Comparison of ENCODE assay signal across 14 cellular contexts in the genomic region with DNA sequence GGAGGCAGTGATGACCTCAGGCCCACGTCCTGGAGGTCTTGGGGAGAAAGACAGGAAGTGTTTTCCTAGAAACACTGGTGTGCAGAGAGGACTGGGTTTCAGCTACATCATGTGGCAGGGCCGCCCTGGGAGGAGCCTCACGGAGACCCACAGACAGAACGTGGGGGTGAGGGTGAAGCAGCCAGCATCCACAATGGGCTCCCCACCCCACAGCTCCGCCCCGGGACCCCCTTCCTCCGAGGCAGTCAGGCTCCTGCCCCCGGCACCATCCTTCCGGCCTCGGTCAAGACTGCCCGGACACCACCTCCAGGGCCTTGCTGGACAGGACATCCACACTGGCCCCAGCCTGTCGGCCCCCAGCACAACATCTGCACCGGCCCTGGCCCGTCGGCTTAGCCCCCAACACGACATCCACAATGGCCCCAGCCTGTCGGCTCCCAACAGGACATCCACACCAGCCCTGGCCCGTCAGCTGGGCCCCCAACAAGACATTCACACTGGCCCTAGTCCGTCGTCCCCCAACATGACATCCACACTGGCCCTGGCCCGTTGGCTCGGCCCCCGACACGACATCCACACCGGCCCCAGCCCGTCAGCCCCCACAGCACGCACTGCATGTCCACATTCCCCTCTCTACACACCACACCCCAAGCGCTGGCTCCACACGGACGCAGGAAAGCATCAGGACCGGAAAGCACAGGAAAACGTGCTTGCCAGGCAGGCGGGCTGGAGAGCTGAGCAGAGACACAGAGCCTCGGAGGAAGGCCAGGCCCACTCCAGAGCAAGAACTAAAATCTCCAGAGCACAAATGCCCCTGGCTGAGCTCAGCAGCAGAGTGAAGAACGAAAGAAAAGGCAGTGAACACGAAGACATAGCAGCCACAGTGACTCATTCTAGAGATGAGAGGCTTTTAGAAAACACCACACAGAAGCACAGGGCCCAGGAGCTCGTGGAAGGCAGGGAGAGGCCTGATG. TPM values are rescaled to one million over a fixed set of nuclear protein-coding genes. Genes with fewer than 3 reads are reported as not detected.
DNase-seq lines count a peak whose midpoint lies in the region; ATAC-seq and TF ChIP-seq lines count a peak whose summit lies in the region.
"Had no signal": no experiment of that assay in that cellular context is flagged by ENCODE, and none has a peak within 500 bp of the region (broad histone marks: within the 10 kb centered on the region; RNA-seq: fewer than 3 reads in every experiment).

No MANE protein-coding gene starts in this region.

- DNase-seq in AG08395 (ENCODE audit: low spot score) (peak; percentile 67), astrocyte of the hippocampus (ENCODE audit: low read depth, low spot score) (peak; percentile 41), right atrium auricular region (ENCODE audit: low spot score) (peak; percentile 63), colonic mucosa (no peak), GM10248 (ENCODE audit: extremely low spot score) (no peak), HuH-7.5 (ENCODE audit: low spot score) (no peak)
- DNase-seq: activated gamma-delta T cell treated with Interleukin-2 at 50 U/mL for 16 hours, mesendoderm, NCI-H2081 treated with DMSO at 0.1 percent for 48 hours, Peyer's patch, WERI-Rb-1 had no signal

- CTCF ChIA-PET in GM10248 (lab: Yijun Ruan, JAX) = no interaction called here

- H3K4me3 ChIP-seq in right atrium auricular region (no peak overlapping the region), rectal smooth muscle tissue (ENCODE audit: low read length) (no peak overlapping the region), colonic mucosa (no peak overlapping the region)
- H3K4me3 ChIP-seq: Peyer's patch, upper lobe of left lung had no signal

- H3K4me1 ChIP-seq in right atrium auricular region = peaks cover 0 to 15% of the 10 kb centered on the region in 2 donors
- H3K4me1 ChIP-seq in rectal smooth muscle tissue (ENCODE audit: control insufficient read depth, insufficient read depth, low read length) = peaks cover 6% of the 10 kb centered on the region
- no peaks in the 10 kb centered on the region for H3K4me1 ChIP-seq in colonic mucosa
- H3K4me1 ChIP-seq: Peyer's patch had no signal

- H3K27me3 ChIP-seq in right atrium auricular region (no peaks in the 10 kb centered on the region), rectal smooth muscle tissue (ENCODE audit: control insufficient read depth, insufficient read depth, low read length) (no peaks in the 10 kb centered on the region), colonic mucosa (no peaks in the 10 kb centered on the region)
- H3K27me3 ChIP-seq: Peyer's patch, upper lobe of left lung had no signal

- H3K27ac ChIP-seq in right atrium auricular region (peak overlapping the region; percentile 52 to 71), rectal smooth muscle tissue (ENCODE audit: low read depth, low read length) (peak overlapping the region; percentile 58), colonic mucosa (no peak overlapping the region)
- H3K27ac ChIP-seq: WERI-Rb-1 had no signal

- intact Hi-C loops in colonic mucosa (cut with DNase I) = no loop called here

- TF ChIP-seq CTCF in right atrium auricular region (IDR thresholded peaks at IDR 0.05) = no peak
- no peak for TF ChIP-seq CTCF in colonic mucosa (IDR thresholded peaks at IDR 0.05)
- TF ChIP-seq CTCF in GM10248 (IDR thresholded peaks at IDR 0.05; ENCODE audit: control extremely low read depth, extremely low read depth, low read depth, missing control alignments) = no peak

- H3K9ac ChIP-seq in rectal smooth muscle tissue (ENCODE audit: low read length) (no peak overlapping the region), colonic mucosa (ENCODE audit: low read depth in 2 of 2, low read length in 2 of 2) (peak overlapping the region in 1 of 2 donors; percentile 35)

- ATAC-seq in GM21515 (IDR thresholded peaks at IDR 0.05; ENCODE audit: unreplicated experiment) = no peak

- H3K36me3 ChIP-seq in right atrium auricular region = no peaks in the 10 kb centered on the region
- H3K36me3 ChIP-seq in rectal smooth muscle tissue (ENCODE audit: control insufficient read depth, insufficient read depth, low read length) = no peaks in the 10 kb centered on the region
- H3K36me3 ChIP-seq in colonic mucosa = no peaks in the 10 kb centered on the region
- H3K36me3 ChIP-seq: WERI-Rb-1 had no signal

- H3K9me3 ChIP-seq in right atrium auricular region (no peaks in the 10 kb centered on the region), colonic mucosa (no peaks in the 10 kb centered on the region)
- H3K9me3 ChIP-seq: Peyer's patch, upper lobe of left lung had no signal

- POLR2A ChIA-PET in GM10248 (lab: Yijun Ruan, JAX) = no interaction called here

RNA-seq across cellular contexts. Expression of gene LMF1, which starts 50.8 kb away (rescaled TPM):
- total RNA-seq in right atrium auricular region (10 to 100 TPM; 11.9 to 14.1 TPM), colonic mucosa (10 to 100 TPM in 1 of 2 donors, 1 to 10 TPM in 1; 8.4 to 12.8 TPM)

Comparison
In these comparisons a context has a peak if more than half of its experiments do, and no peak if none do; other contexts are left out.
1. DNase-seq: peak in AG08395 (single experiment), astrocyte of the hippocampus (single experiment) and right atrium auricular region (single experiment); none in colonic mucosa (single experiment), GM10248 (single experiment) and HuH-7.5 (single experiment).